ENCODE assay signal across 15 cellular contexts in the genomic region with DNA sequence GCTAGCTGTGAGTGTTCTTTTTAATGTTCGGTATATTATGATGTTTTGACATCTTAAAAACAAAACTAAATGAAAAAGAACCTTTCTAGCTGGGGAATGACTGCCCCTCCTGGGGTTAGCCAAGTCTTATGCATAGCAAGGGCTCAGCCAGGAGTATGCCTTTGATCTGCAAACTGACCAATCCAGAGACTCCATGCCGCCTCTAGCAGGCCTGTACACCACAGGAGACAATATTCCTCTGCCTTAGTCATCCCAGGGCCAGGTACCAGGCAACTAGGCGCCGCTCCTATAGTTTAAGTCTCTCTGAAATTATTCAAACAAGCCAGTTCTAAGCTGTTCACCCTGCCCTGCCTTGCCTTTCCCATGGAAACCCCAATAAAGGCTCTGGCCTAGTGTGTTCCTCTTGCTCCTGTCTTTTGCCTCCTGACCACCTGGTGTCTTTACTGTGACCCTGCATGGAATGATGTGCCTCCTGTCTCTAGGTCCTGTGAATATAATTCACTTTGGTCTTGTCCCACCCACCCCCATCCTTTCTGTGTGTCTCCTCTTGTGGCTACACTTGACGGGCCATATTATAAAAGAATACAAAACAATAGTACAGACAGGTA.
"Had no signal": no experiment of that assay in that cellular context is flagged by ENCODE, and none has a peak within 500 bp of the region (broad histone marks: within the 10 kb centered on the region; RNA-seq: fewer than 3 reads in every experiment).

No MANE protein-coding gene starts in this region.

- DNase-seq: activated CD4-positive, alpha-beta memory T cell treated with anti-CD3 and anti-CD28 coated beads for 36 hours; activated CD4-positive, alpha-beta T cell treated with anti-CD3 and anti-CD28 coated beads for 1 hour; activated T-cell treated with anti-CD3 and anti-CD28 coated beads, Interleukin-2, amount 50 U/mL, for 72 hours; caudate nucleus; cortex of kidney; effector memory CD4-positive, alpha-beta T cell; erythroblast; hippocampal formation; left lung; mesenchymal stem cell; SW 1271; thyroid gland had no signal

- H3K9me3 ChIP-seq: left lung, thyroid gland had no signal

- H3K27me3 ChIP-seq: left lung, thyroid gland had no signal

- H3K27ac ChIP-seq: left lung, thyroid gland had no signal

- H3K4me3 Mint-ChIP-seq: activated CD4-positive, alpha-beta memory T cell treated with anti-CD3 and anti-CD28 coated beads for 36 hours; activated T-cell treated with anti-CD3 and anti-CD28 coated beads, Interleukin-2, amount 50 U/mL, for 72 hours had no signal

- H3K9me3 Mint-ChIP-seq: activated CD4-positive, alpha-beta memory T cell treated with anti-CD3 and anti-CD28 coated beads for 36 hours; activated T-cell treated with anti-CD3 and anti-CD28 coated beads, Interleukin-2, amount 50 U/mL, for 72 hours had no signal

- H3K27ac Mint-ChIP-seq: activated CD4-positive, alpha-beta memory T cell treated with anti-CD3 and anti-CD28 coated beads for 36 hours; activated T-cell treated with anti-CD3 and anti-CD28 coated beads, Interleukin-2, amount 50 U/mL, for 72 hours had no signal

- H3K4me1 ChIP-seq: left lung, thyroid gland had no signal

- H3K4me3 ChIP-seq: left lung, thyroid gland had no signal

- FAIRE-seq: astrocyte, keratinocyte, urothelium cell line had no signal

- H3K36me3 ChIP-seq: thyroid gland had no signal

- ATAC-seq: activated T-cell treated with anti-CD3 and anti-CD28 coated beads, Interleukin-2, amount 50 U/mL, for 72 hours; left lung had no signal

- H3K27me3 Mint-ChIP-seq: activated CD4-positive, alpha-beta memory T cell treated with anti-CD3 and anti-CD28 coated beads for 36 hours had no signal
